Comparison of ENCODE assay signal across 22 cellular contexts in the genomic region with DNA sequence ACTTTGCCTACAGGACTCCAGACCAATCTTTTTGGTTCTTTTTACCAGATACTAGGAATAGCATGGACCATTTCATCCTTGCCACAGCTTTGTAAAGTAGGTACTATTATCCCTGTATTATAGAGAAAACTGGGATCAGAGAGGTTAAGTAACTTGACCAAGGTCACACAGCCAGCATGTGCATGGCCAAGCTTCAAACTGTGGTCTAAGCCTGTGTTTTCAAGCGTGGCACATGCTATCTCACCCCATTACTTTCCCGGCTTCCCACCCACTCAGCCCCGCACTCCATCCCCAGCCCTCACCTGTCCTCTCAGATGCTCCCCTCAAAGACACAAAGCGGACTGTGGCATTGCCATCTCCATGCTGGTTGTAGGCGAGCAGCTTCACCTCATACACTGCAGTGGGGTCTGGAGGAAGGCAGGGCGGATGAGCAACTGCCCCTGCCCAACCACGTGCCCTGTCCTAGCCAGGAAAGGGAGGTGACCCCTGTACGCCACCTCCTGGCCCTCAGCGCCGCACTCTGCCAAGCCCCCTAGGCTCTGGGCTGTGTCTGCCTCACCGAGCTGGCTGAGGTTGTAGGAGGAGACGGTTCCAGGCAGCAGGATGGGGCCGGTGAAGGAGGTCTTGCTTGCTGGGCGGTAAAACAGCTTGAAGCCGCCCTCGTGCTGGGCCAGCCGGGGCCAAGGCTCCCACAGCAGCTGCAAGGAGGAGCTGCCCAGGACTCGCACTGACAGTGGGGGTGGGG. TPM values are rescaled to one million over a fixed set of nuclear protein-coding genes. Genes with fewer than 3 reads are reported as not detected.
DNase-seq lines count a peak whose midpoint lies in the region; ATAC-seq, FAIRE-seq and TF ChIP-seq lines count a peak whose summit lies in the region.
"Had no signal": no experiment of that assay in that cellular context is flagged by ENCODE, and none has a peak within 500 bp of the region (broad histone marks: within the 10 kb centered on the region; RNA-seq: fewer than 3 reads in every experiment).

No MANE protein-coding gene starts in this region.

- peaks cover 30% of the 10 kb centered on the region; the same call in 1 of the 2 replicates for H3K27me3 ChIP-seq in IMR-90 (ENCODE audit: control insufficient read depth, insufficient read depth, low read length)
- peaks cover 3% of the 10 kb centered on the region for H3K27me3 ChIP-seq in osteoblast (ENCODE audit: insufficient read depth, low read length)

- no peaks in the 10 kb centered on the region for H4K20me1 ChIP-seq in IMR-90 (ENCODE audit: insufficient read depth, low read length)
- H4K20me1 ChIP-seq in osteoblast (ENCODE audit: insufficient read depth, low read length), result no peaks in the 10 kb centered on the region

- H2BK15ac ChIP-seq in IMR-90 (ENCODE audit: low read depth, low read length), result no peak overlapping the region

- no peak overlapping the region for H3K56ac ChIP-seq in IMR-90 (ENCODE audit: extremely low read depth, insufficient read depth, low read length)

- H3K9me1 ChIP-seq in IMR-90 (ENCODE audit: insufficient read depth, low read length), result no peaks in the 10 kb centered on the region

- H3K9ac ChIP-seq in IMR-90 (ENCODE audit: low read depth, low read length), result no peak overlapping the region

- ATAC-seq in IMR-90 (ENCODE audit: low read depth), result no peak
- no peak for ATAC-seq in activated CD4-positive, alpha-beta T cell treated with anti-CD3 and anti-CD28 coated beads for 36 hours
- no peak for ATAC-seq in stimulated activated naive B cell treated with anti-CD40 and anti-IgM and Interleukin-4, amounts not matched to agents 10 μg/mL and 1 μg/mL and 100 μg/mL, for 72 hours (replicated peaks)

- no peak overlapping the region for H3K27ac ChIP-seq in IMR-90 (ENCODE audit: insufficient read depth, low read length)
- no peak overlapping the region for H3K27ac ChIP-seq in osteoblast (ENCODE audit: low read depth, low read length)

- peak overlapping the region; percentile 38 for H3K27ac Mint-ChIP-seq in glutamatergic neuron (ENCODE audit: unreplicated experiment)
- H3K27ac Mint-ChIP-seq in activated CD4-positive, alpha-beta T cell treated with anti-CD3 and anti-CD28 coated beads for 36 hours, result no peak overlapping the region
- no peak overlapping the region for H3K27ac Mint-ChIP-seq in stimulated activated naive B cell treated with anti-CD40 and anti-IgM and Interleukin-4, amounts not matched to agents 10 μg/mL and 1 μg/mL and 100 μg/mL, for 72 hours
- no peak overlapping the region for H3K27ac Mint-ChIP-seq in activated CD4-positive, alpha-beta T cell treated with anti-CD3 and anti-CD28 coated beads, Interleukin-2, amount 10 ng/mL, durations not matched to agents 24 days and 14 days
- H3K27ac Mint-ChIP-seq: CD8-positive, alpha-beta memory T cell had no signal

- no peak overlapping the region for H3K4ac ChIP-seq in IMR-90 (ENCODE audit: low read depth, low read length)

- TF ChIP-seq RAD21 in IMR-90 (IDR thresholded peaks at IDR 0.05; ENCODE audit: low read length), result no peak

- H3K14ac ChIP-seq in IMR-90 (replicated peaks; ENCODE audit: low read depth, low read length), result no peak overlapping the region

- H3K4me3 Mint-ChIP-seq in glutamatergic neuron (ENCODE audit: unreplicated experiment), result no peak overlapping the region
- H3K4me3 Mint-ChIP-seq in activated CD4-positive, alpha-beta T cell treated with anti-CD3 and anti-CD28 coated beads for 36 hours, result no peak overlapping the region
- no peak overlapping the region for H3K4me3 Mint-ChIP-seq in stimulated activated naive B cell treated with anti-CD40 and anti-IgM and Interleukin-4, amounts not matched to agents 10 μg/mL and 1 μg/mL and 100 μg/mL, for 72 hours
- H3K4me3 Mint-ChIP-seq in activated CD4-positive, alpha-beta T cell treated with anti-CD3 and anti-CD28 coated beads, Interleukin-2, amount 10 ng/mL, durations not matched to agents 24 days and 14 days, result no peak overlapping the region
- H3K4me3 Mint-ChIP-seq: CD8-positive, alpha-beta memory T cell had no signal

- BruUV-seq in IMR-90 (replicated peaks; lab: Mats Ljungman, UMichigan), result no TSS peak

- no peaks in the 10 kb centered on the region for H3K36me3 ChIP-seq in IMR-90 (ENCODE audit: control insufficient read depth, insufficient read depth, low read length)
- H3K36me3 ChIP-seq in osteoblast (ENCODE audit: insufficient read depth, low read length), result no peaks in the 10 kb centered on the region

- no peak for FAIRE-seq in frontal cortex (lab: Jason Lieb, UNC)

- no peak overlapping the region for H2BK5ac ChIP-seq in IMR-90 (ENCODE audit: low read depth, low read length, poor library complexity, severe bottlenecking)

- H3K79me2 ChIP-seq in osteoblast (ENCODE audit: insufficient read depth, low read length), result no peaks in the 10 kb centered on the region

- peak overlapping the region; percentile 42 for H2AK9ac ChIP-seq in IMR-90 (replicated peaks; ENCODE audit: low read depth, low read length, poor library complexity)

- CTCF ChIA-PET in IMR-90 (lab: Yijun Ruan, JAX), result no interaction called here
- CTCF ChIA-PET in activated CD4-positive, alpha-beta T cell treated with anti-CD3 and anti-CD28 coated beads for 36 hours (lab: Charles Lee), result interaction anchor here (0.6 to 1.2 kb wide), 3 partner anchors 9 to 158 kb away, joined by 3 to 7 read pairs (median 3); no protein-coding TSS in a partner anchor

- no peak overlapping the region for H2BK20ac ChIP-seq in IMR-90 (ENCODE audit: low read depth, low read length)

- H4K8ac ChIP-seq in IMR-90 (ENCODE audit: low read depth in 2 of 2, low read length in 2 of 2), result no peak overlapping the region

- no peaks in the 10 kb centered on the region for H3K36me3 Mint-ChIP-seq in glutamatergic neuron (ENCODE audit: unreplicated experiment)
- H3K36me3 Mint-ChIP-seq in activated CD4-positive, alpha-beta T cell treated with anti-CD3 and anti-CD28 coated beads for 36 hours (ENCODE audit: low read depth), result no peaks in the 10 kb centered on the region
- no peaks in the 10 kb centered on the region for H3K36me3 Mint-ChIP-seq in stimulated activated naive B cell treated with anti-CD40 and anti-IgM and Interleukin-4, amounts not matched to agents 10 μg/mL and 1 μg/mL and 100 μg/mL, for 72 hours
- H3K36me3 Mint-ChIP-seq in activated CD4-positive, alpha-beta T cell treated with anti-CD3 and anti-CD28 coated beads, Interleukin-2, amount 10 ng/mL, durations not matched to agents 24 days and 14 days (ENCODE audit: low read depth), result no peaks in the 10 kb centered on the region
- H3K36me3 Mint-ChIP-seq: CD8-positive, alpha-beta memory T cell had no signal

- intact Hi-C loops in IMR-90 (cut with micrococcal nuclease), result no loop called here
- intact Hi-C loops in activated CD4-positive, alpha-beta T cell treated with anti-CD3 and anti-CD28 coated beads for 36 hours (cut with DNase I, micrococcal nuclease), result no loop called here
- intact Hi-C loops in activated CD4-positive, alpha-beta T cell treated with anti-CD3 and anti-CD28 coated beads, Interleukin-2, amount 10 ng/mL, durations not matched to agents 24 days and 14 days (cut with micrococcal nuclease), result no loop called here

- POLR2A ChIA-PET in IMR-90 (lab: Charles Lee; ENCODE audit: unreplicated experiment), result no interaction called here
- POLR2A ChIA-PET in activated CD4-positive, alpha-beta T cell treated with anti-CD3 and anti-CD28 coated beads for 36 hours (lab: Charles Lee), result no interaction called here

- H3K4me2 ChIP-seq in IMR-90 (ENCODE audit: low read depth, low read length), result no peak overlapping the region
- H3K4me2 ChIP-seq in osteoblast (ENCODE audit: insufficient read depth, low read length), result no peak overlapping the region

- no peak for TF ChIP-seq POLR2A in IMR-90 (IDR thresholded peaks at IDR 0.05; ENCODE audit: low read depth, low read length)

- H2AK5ac ChIP-seq in IMR-90 (ENCODE audit: low read depth, low read length), result no peak overlapping the region

- peaks cover 27% of the 10 kb centered on the region for H3K27me3 Mint-ChIP-seq in glutamatergic neuron (ENCODE audit: unreplicated experiment)
- peaks cover 7% of the 10 kb centered on the region for H3K27me3 Mint-ChIP-seq in activated CD4-positive, alpha-beta T cell treated with anti-CD3 and anti-CD28 coated beads for 36 hours
- peaks cover 23 to 53% of the 10 kb centered on the region in 2 donors for H3K27me3 Mint-ChIP-seq in stimulated activated naive B cell treated with anti-CD40 and anti-IgM and Interleukin-4, amounts not matched to agents 10 μg/mL and 1 μg/mL and 100 μg/mL, for 72 hours
- peaks cover 7% of the 10 kb centered on the region for H3K27me3 Mint-ChIP-seq in activated CD4-positive, alpha-beta T cell treated with anti-CD3 and anti-CD28 coated beads, Interleukin-2, amount 10 ng/mL, durations not matched to agents 24 days and 14 days

- H3K4me1 Mint-ChIP-seq in glutamatergic neuron (ENCODE audit: low read depth, unreplicated experiment), result peaks cover 36% of the 10 kb centered on the region
- H3K4me1 Mint-ChIP-seq in activated CD4-positive, alpha-beta T cell treated with anti-CD3 and anti-CD28 coated beads for 36 hours, result no peaks in the 10 kb centered on the region
- H3K4me1 Mint-ChIP-seq in stimulated activated naive B cell treated with anti-CD40 and anti-IgM and Interleukin-4, amounts not matched to agents 10 μg/mL and 1 μg/mL and 100 μg/mL, for 72 hours, result peaks cover 7 to 15% of the 10 kb centered on the region in 2 donors
- H3K4me1 Mint-ChIP-seq in activated CD4-positive, alpha-beta T cell treated with anti-CD3 and anti-CD28 coated beads, Interleukin-2, amount 10 ng/mL, durations not matched to agents 24 days and 14 days, result no peaks in the 10 kb centered on the region
- H3K4me1 Mint-ChIP-seq: CD8-positive, alpha-beta memory T cell had no signal

- TF ChIP-seq CTCF in IMR-90 (conservative IDR thresholded peaks at IDR 0.05; ENCODE audit: low read depth, low read length) (no peak), glutamatergic neuron (IDR thresholded peaks at IDR 0.05; ENCODE audit: partially characterized antibody, unreplicated experiment) (no peak), osteoblast (IDR thresholded peaks at IDR 0.05; ENCODE audit: extremely low read depth, low read depth, low read length) (no peak)

- no peaks in the 10 kb centered on the region for H3K79me1 ChIP-seq in IMR-90 (ENCODE audit: low read depth in 1 of 2, low read length in 2 of 2)

- H3K9me3 Mint-ChIP-seq in glutamatergic neuron (ENCODE audit: unreplicated experiment), result peaks cover 33% of the 10 kb centered on the region
- H3K9me3 Mint-ChIP-seq in activated CD4-positive, alpha-beta T cell treated with anti-CD3 and anti-CD28 coated beads for 36 hours (ENCODE audit: low read depth), result no peaks in the 10 kb centered on the region
- H3K9me3 Mint-ChIP-seq in stimulated activated naive B cell treated with anti-CD40 and anti-IgM and Interleukin-4, amounts not matched to agents 10 μg/mL and 1 μg/mL and 100 μg/mL, for 72 hours, result no peaks in the 10 kb centered on the region
- H3K9me3 Mint-ChIP-seq in activated CD4-positive, alpha-beta T cell treated with anti-CD3 and anti-CD28 coated beads, Interleukin-2, amount 10 ng/mL, durations not matched to agents 24 days and 14 days, result no peaks in the 10 kb centered on the region
- H3K9me3 Mint-ChIP-seq: CD8-positive, alpha-beta memory T cell had no signal

- H3K4me1 ChIP-seq in IMR-90 (ENCODE audit: control insufficient read depth, insufficient read depth, low read length) (no peaks in the 10 kb centered on the region), osteoblast (ENCODE audit: insufficient read depth, low read length) (no peaks in the 10 kb centered on the region)

- H4K91ac ChIP-seq in IMR-90 (ENCODE audit: insufficient read depth, low read depth, low read length), result no peak overlapping the region

- no peak overlapping the region for H4K5ac ChIP-seq in IMR-90 (ENCODE audit: low read depth, low read length)

- no peak overlapping the region for H3K23ac ChIP-seq in IMR-90 (ENCODE audit: low read depth, low read length)

- no peak overlapping the region for H3K4me3 ChIP-seq in IMR-90 (ENCODE audit: insufficient read depth, low read depth, low read length)
- H3K4me3 ChIP-seq in osteoblast (ENCODE audit: insufficient read depth, low read length), result no peak overlapping the region

- H2BK120ac ChIP-seq in IMR-90 (ENCODE audit: low read depth, low read length), result no peak overlapping the region

- WGBS in IMR-90 (ENCODE audit: extremely low coverage in 2 of 2, insufficient read length in 1 of 2), 2 experiments, result 33% methylated on average over 1 of the region's 18 CpGs; no CpG with 5 or more reads in 1 of the 2 experiments

- dilution Hi-C loops in IMR-90 (cut with HindIII; ENCODE audit: low sequenced_read_pairs, unreplicated experiment), result no loop called here

- H3K18ac ChIP-seq in IMR-90 (ENCODE audit: low read depth, low read length), result no peak overlapping the region

- peak; percentile 17 for DNase-seq in D341Med (ENCODE audit: low spot score)
- no peak for DNase-seq in IMR-90
- DNase-seq in glutamatergic neuron, result no peak
- DNase-seq in osteoblast (ENCODE audit: insufficient read length, low spot score, missing footprints), result peak; percentile 83
- DNase-seq in activated CD4-positive, alpha-beta T cell treated with anti-CD3 and anti-CD28 coated beads for 36 hours, result no peak
- no peak for DNase-seq in stimulated activated naive B cell treated with anti-CD40 and anti-IgM and Interleukin-4, amounts not matched to agents 10 μg/mL and 1 μg/mL and 100 μg/mL, for 72 hours
- no peak for DNase-seq in activated CD4-positive, alpha-beta T cell treated with anti-CD3 and anti-CD28 coated beads, Interleukin-2, amount 10 ng/mL, durations not matched to agents 24 days and 14 days
- no peak for DNase-seq in frontal cortex (ENCODE audit: low spot score in 2 of 2)
- DNase-seq: CD8-positive, alpha-beta memory T cell; DMS79 treated with DMSO at 0.1 percent for 48 hours; NCI-H1417 treated with DMSO at 0.1 percent for 48 hours; NCI-H1930; NCI-H2171 treated with DMSO at 0.1 percent for 48 hours; NCI-H446 treated with DMSO at 0.1 percent for 48 hours; NK-92 treated with Interleukin-12 subunit alpha and Interleukin-12 subunit beta, amount 100 ng/mL, for 24 hours; OCI-M1 had no signal

- H2AFZ ChIP-seq in IMR-90 (replicated peaks; ENCODE audit: low read length, poor library complexity) (no peak overlapping the region), osteoblast (ENCODE audit: low read length) (no peak overlapping the region)

- H3K9me3 ChIP-seq in IMR-90 (ENCODE audit: control insufficient read depth, insufficient read depth, low read length), result no peaks in the 10 kb centered on the region
- H3K9me3 ChIP-seq in osteoblast (ENCODE audit: low read depth, low read length), result no peaks in the 10 kb centered on the region

- in situ Hi-C loops in IMR-90 (cut with MboI; ENCODE audit: low sequenced_read_pairs), result no loop called here

RNA-seq across cellular contexts. Expression of a gene that starts 25.7 kb away (rescaled TPM):
- total RNA-seq in IMR-90 (2012; rRNA removed), result not detected in 2 replicates
- polyA plus RNA-seq in IMR-90 (2012; rRNA removed), result not detected in 2 replicates
- polyA plus RNA-seq in IMR-90 (2012; cell fraction: cytosol; rRNA removed), result not detected in 2 replicates
- polyA plus RNA-seq in IMR-90 (2012; cell fraction: nucleus; rRNA removed; ENCODE audit: low replicate concordance), result not detected in 2 replicates
- not detected for total RNA-seq in glutamatergic neuron (ENCODE audit: unreplicated experiment)
- total RNA-seq in osteoblast, result not detected in 2 replicates
- not detected for total RNA-seq in activated CD4-positive, alpha-beta T cell treated with anti-CD3 and anti-CD28 coated beads for 36 hours
- total RNA-seq in activated CD4-positive, alpha-beta T cell treated with anti-CD3 and anti-CD28 coated beads, Interleukin-2, amount 10 ng/mL, durations not matched to agents 24 days and 14 days, result not detected in 2 replicates
- total RNA-seq in frontal cortex, result not detected
- total RNA-seq: CD8-positive, alpha-beta memory T cell; G401; H4; HT1080; RPMI7951 had no signal
- polyA plus RNA-seq: AG04450; BJ; CD8-positive, alpha-beta memory T cell had no signal

RNA-seq across cellular contexts. Expression of a gene that starts 34.3 kb away (rescaled TPM):
- total RNA-seq in IMR-90 (2012; rRNA removed) (not detected in 2 replicates), glutamatergic neuron (ENCODE audit: unreplicated experiment) (not detected), osteoblast (not detected in 2 replicates), frontal cortex (not detected)
- not detected in 2 replicates for polyA plus RNA-seq in IMR-90 (2012; rRNA removed)
- not detected in 2 replicates for polyA plus RNA-seq in IMR-90 (2012; cell fraction: cytosol; rRNA removed)
- not detected in 2 replicates for polyA plus RNA-seq in IMR-90 (2012; cell fraction: nucleus; rRNA removed; ENCODE audit: low replicate concordance)
- total RNA-seq in activated CD4-positive, alpha-beta T cell treated with anti-CD3 and anti-CD28 coated beads for 36 hours, result not detected
- total RNA-seq in activated CD4-positive, alpha-beta T cell treated with anti-CD3 and anti-CD28 coated beads, Interleukin-2, amount 10 ng/mL, durations not matched to agents 24 days and 14 days, result not detected in 2 replicates
- total RNA-seq: CD8-positive, alpha-beta memory T cell; G401; H4; HT1080; RPMI7951 had no signal
- polyA plus RNA-seq: AG04450; BJ; CD8-positive, alpha-beta memory T cell had no signal

RNA-seq across cellular contexts. Expression of a gene that starts 43.5 kb away (rescaled TPM):
- total RNA-seq in IMR-90 (2012; rRNA removed) (1.3 and 1.7 TPM in 2 replicates), glutamatergic neuron (ENCODE audit: unreplicated experiment) (6.8 TPM), osteoblast (6.2 and 6.5 TPM in 2 replicates), frontal cortex (8.6 TPM)
- polyA plus RNA-seq in IMR-90 (2012; rRNA removed), result 4.1 and 5.0 TPM in 2 replicates
- polyA plus RNA-seq in IMR-90 (2012; cell fraction: cytosol; rRNA removed), result 3.2 and 4.1 TPM in 2 replicates
- polyA plus RNA-seq in IMR-90 (2012; cell fraction: nucleus; rRNA removed; ENCODE audit: low replicate concordance), result 3.1 and 6.5 TPM in 2 replicates
- total RNA-seq in activated CD4-positive, alpha-beta T cell treated with anti-CD3 and anti-CD28 coated beads for 36 hours, result 10 to 100 TPM; 17.9 to 20.1 TPM
- 11.7 TPM in 2 replicates for total RNA-seq in activated CD4-positive, alpha-beta T cell treated with anti-CD3 and anti-CD28 coated beads, Interleukin-2, amount 10 ng/mL, durations not matched to agents 24 days and 14 days

RNA-seq across cellular contexts. Expression of a gene that starts 47.6 kb away (rescaled TPM):
- total RNA-seq in IMR-90 (2012; rRNA removed) (under 0.01 and 0.18 TPM in 2 replicates), glutamatergic neuron (ENCODE audit: unreplicated experiment) (342 TPM), osteoblast (0.29 TPM in 1 of 2 replicates, not detected in the other), frontal cortex (6.9 TPM)
- polyA plus RNA-seq in IMR-90 (2012; rRNA removed), result 0.19 and 0.32 TPM in 2 replicates
- 0.03 and 0.12 TPM in 2 replicates for polyA plus RNA-seq in IMR-90 (2012; cell fraction: cytosol; rRNA removed)
- polyA plus RNA-seq in IMR-90 (2012; cell fraction: nucleus; rRNA removed; ENCODE audit: low replicate concordance), result 0.27 and 0.29 TPM in 2 replicates
- total RNA-seq in activated CD4-positive, alpha-beta T cell treated with anti-CD3 and anti-CD28 coated beads for 36 hours, result not detected
- not detected in 2 replicates for total RNA-seq in activated CD4-positive, alpha-beta T cell treated with anti-CD3 and anti-CD28 coated beads, Interleukin-2, amount 10 ng/mL, durations not matched to agents 24 days and 14 days
- total RNA-seq: CD8-positive, alpha-beta memory T cell; H4; RPMI7951 had no signal
- polyA plus RNA-seq: BJ; CD8-positive, alpha-beta memory T cell had no signal

Comparison
In these comparisons a context has a peak if more than half of its experiments do, and no peak if none do; other contexts are left out.
1. DNase-seq: peak in D341Med (single experiment) and osteoblast (single experiment); none in IMR-90 (single experiment), glutamatergic neuron (single experiment), activated CD4-positive, alpha-beta T cell treated with anti-CD3 and anti-CD28 coated beads for 36 hours (single experiment), stimulated activated naive B cell treated with anti-CD40 and anti-IgM and Interleukin-4, amounts not matched to agents 10 μg/mL and 1 μg/mL and 100 μg/mL, for 72 hours (single experiment), activated CD4-positive, alpha-beta T cell treated with anti-CD3 and anti-CD28 coated beads, Interleukin-2, amount 10 ng/mL, durations not matched to agents 24 days and 14 days (single experiment) and frontal cortex (0 of 2).